ENCODE assay signal across 22 cellular contexts in genomic region chr10:11654659-11655058, GRCh38. TPM values are rescaled to one million over a fixed set of nuclear protein-coding genes. Genes with fewer than 3 reads are reported as not detected.
DNase-seq lines count a peak whose midpoint lies in the region; ATAC-seq, FAIRE-seq and TF ChIP-seq lines count a peak whose summit lies in the region.
"Had no signal": no experiment of that assay in that cellular context is flagged by ENCODE, and none has a peak within 500 bp of the region (broad histone marks: within the 10 kb centered on the region; RNA-seq: fewer than 3 reads in every experiment).

No MANE protein-coding gene starts in this region.

- H3K27ac ChIP-seq in right atrium auricular region (no peak overlapping the region), H1 (ENCODE audit: low read depth, low read length) (no peak overlapping the region), tibial nerve (no peak overlapping the region)
- H3K27ac ChIP-seq: A549, HL-60, KMS-11, PC-9, RWPE1, SJCRH30 had no signal

- no peak overlapping the region for H3K56ac ChIP-seq in H1 (replicated peaks; ENCODE audit: insufficient read length, low read depth, low read length)

- peak overlapping the region; percentile 29; the same call in 1 of the 2 replicates for H4K8ac ChIP-seq in H1 (ENCODE audit: extremely low read depth, insufficient read depth, low read length)

- no peak overlapping the region for H2BK12ac ChIP-seq in H1 (ENCODE audit: low read depth, low read length)

- no peak overlapping the region for H3K4me2 ChIP-seq in H1 (ENCODE audit: insufficient read depth in 1 of 2, low read depth in 2 of 2, low read length in 2 of 2)
- H3K4me2 ChIP-seq: A549, KMS-11, PC-9 had no signal

- H2BK5ac ChIP-seq in H1 (ENCODE audit: low read depth, low read length), result no peak overlapping the region

- no peaks in the 10 kb centered on the region for H3K79me1 ChIP-seq in H1 (ENCODE audit: low read depth, low read length)

- no peak overlapping the region for H2BK20ac ChIP-seq in H1 (ENCODE audit: low read length)

- FAIRE-seq in H1 (lab: Jason Lieb, UNC), result no peak
- FAIRE-seq: A549, D721Med had no signal

- H2BK15ac ChIP-seq in H1 (ENCODE audit: low read length), result no peak overlapping the region

- H3K9me3 ChIP-seq in right atrium auricular region (no peaks in the 10 kb centered on the region), H1 (ENCODE audit: insufficient read depth in 2 of 2, low read depth in 1 of 2, low read length in 1 of 2) (no peaks in the 10 kb centered on the region), tibial nerve (no peaks in the 10 kb centered on the region)
- H3K9me3 ChIP-seq: A549, BE2C, SJCRH30 had no signal

- H4K20me1 ChIP-seq in H1 (replicated peaks in 1 of 2; ENCODE audit: control insufficient read depth in 1 of 2, insufficient read depth in 2 of 2, low read length in 2 of 2), result no peaks in the 10 kb centered on the region

- no peak for ATAC-seq in left ventricle myocardium superior
- ATAC-seq: A549, HCT116 had no signal

- intact Hi-C loops in left ventricle myocardium superior (cut with micrococcal nuclease), result no loop called here

- DNase-seq in right atrium auricular region (ENCODE audit: low spot score) (peak; percentile 42), left ventricle myocardium superior (no peak), RPMI8226 (peak; percentile 38), H1 (ENCODE audit: low read depth in 1 of 2, low spot score in 2 of 2) (no peak), SHP77 (lab: John Stamatoyannopoulos, UW) (no peak), tibial nerve (ENCODE audit: low spot score in 2 of 2) (no peak), NCI-H2081 treated with DMSO at 0.1 percent for 48 hours (lab: John Stamatoyannopoulos, UW) (no peak)
- DNase-seq: BE2C, EL, GOT3, NCI-H1092 treated with DMSO at 0.1 percent for 48 hours, NCI-H1436 treated with DMSO at 0.1 percent for 48 hours, NCI-H2029, NCI-H526 treated with DMSO at 0.1 percent for 48 hours, PC-9, SJCRH30 had no signal

- TF ChIP-seq POLR2A in H1 (IDR thresholded peaks at IDR 0.05; ENCODE audit: control extremely low read depth in 1 of 2, low read depth in 2 of 2, low read length in 2 of 2) (no peak), tibial nerve (IDR thresholded peaks at IDR 0.05) (no peak)

- WGBS in H1 (ENCODE audit: extremely low coverage in 1 of 2, insufficient coverage in 1 of 2, insufficient read length in 1 of 2, insufficient replicate concordance in 2 of 2, low coverage in 1 of 2, low lambda C conversion rate in 2 of 2, missing lambda C conversion rate in 1 of 2), 2 experiments, result 95% methylated on average over 9 of the region's 9 CpGs; no CpG with 5 or more reads in 1 of the 2 experiments
- 91 to 93% methylated on average over 9 of the region's 9 CpGs for WGBS in tibial nerve, 2 donors

- H3K23ac ChIP-seq in H1 (ENCODE audit: insufficient read length), result no peak overlapping the region

- no peak overlapping the region for H3K9ac ChIP-seq in H1 (replicated peaks in 1 of 4; ENCODE audit: extremely low read depth in 1 of 4, low read depth in 3 of 4, low read length in 3 of 4)
- H3K9ac ChIP-seq: KMS-11 had no signal

- H3K23me2 ChIP-seq in H1 (ENCODE audit: low read depth, low read length), result no peaks in the 10 kb centered on the region

- H3K27me3 ChIP-seq in right atrium auricular region, result no peaks in the 10 kb centered on the region
- H3K27me3 ChIP-seq in H1 (replicated peaks in 1 of 4; ENCODE audit: control insufficient read depth in 3 of 4, extremely low read depth in 1 of 4, insufficient read depth in 3 of 4, low read length in 3 of 4), result no peaks in the 10 kb centered on the region
- H3K27me3 ChIP-seq in tibial nerve, result no peaks in the 10 kb centered on the region
- H3K27me3 ChIP-seq: BE2C, SJCRH30 had no signal

- H3K79me2 ChIP-seq in H1 (ENCODE audit: control insufficient read depth in 1 of 2, insufficient read depth in 2 of 2, low read length in 2 of 2), result no peaks in the 10 kb centered on the region

- no peak overlapping the region for H2AK5ac ChIP-seq in H1 (ENCODE audit: low read depth, low read length)

- TF ChIP-seq EP300 in H1 (IDR thresholded peaks at IDR 0.05; ENCODE audit: borderline replicate concordance in 1 of 2, low read depth in 2 of 2, low read length in 2 of 2) (no peak), tibial nerve (IDR thresholded peaks at IDR 0.05) (no peak)

- CTCF ChIA-PET in H1 (lab: Charles Lee; ENCODE audit: partially characterized antibody), result interaction anchor here (1.1 kb wide), 1 partner anchor 139 kb away, joined by 3 read pairs; no protein-coding TSS in a partner anchor

- H4K91ac ChIP-seq in H1 (replicated peaks; ENCODE audit: insufficient read length, low read length), result no peak overlapping the region

- no peak for TF ChIP-seq CTCF in right atrium auricular region (IDR thresholded peaks at IDR 0.05)
- TF ChIP-seq CTCF in H1 (IDR thresholded peaks at IDR 0.05; ENCODE audit: control extremely low read depth in 1 of 3, insufficient read depth in 1 of 3, low read depth in 1 of 3, low read length in 3 of 3), result no peak
- no peak for TF ChIP-seq CTCF in tibial nerve (IDR thresholded peaks at IDR 0.05)

- H4K5ac ChIP-seq in H1 (ENCODE audit: insufficient read length, low read depth, low read length), result no peak overlapping the region

- TF ChIP-seq RAD21 in H1 (IDR thresholded peaks at IDR 0.05 in 1 of 2, conservative IDR thresholded peaks at IDR 0.05 in 1 of 2; ENCODE audit: low read depth in 2 of 2, low read length in 2 of 2), result no peak

- H3K18ac ChIP-seq in H1 (ENCODE audit: extremely low read depth, low read length), result no peak overlapping the region

- H2BK120ac ChIP-seq in H1 (replicated peaks; ENCODE audit: low read depth, low read length), result no peak overlapping the region

- no peak overlapping the region for H2AFZ ChIP-seq in H1 (ENCODE audit: low read length)
- H2AFZ ChIP-seq: PC-9 had no signal

- H3K36me3 ChIP-seq in right atrium auricular region (no peaks in the 10 kb centered on the region), H1 (ENCODE audit: control insufficient read depth in 2 of 4, insufficient read depth in 4 of 4, low read length in 3 of 4) (no peaks in the 10 kb centered on the region), tibial nerve (no peaks in the 10 kb centered on the region)
- H3K36me3 ChIP-seq: BE2C, SJCRH30 had no signal

- H3K4me3 ChIP-seq in right atrium auricular region, result no peak overlapping the region
- no peak overlapping the region for H3K4me3 ChIP-seq in H1 (ENCODE audit: extremely low read depth in 1 of 4, insufficient read depth in 2 of 4, low read depth in 3 of 4, low read length in 4 of 4)
- no peak overlapping the region for H3K4me3 ChIP-seq in tibial nerve
- H3K4me3 ChIP-seq: A549, PC-9, SJCRH30 had no signal

- POLR2A ChIA-PET in H1 (lab: Charles Lee; ENCODE audit: partially characterized antibody), result no interaction called here

- H3K14ac ChIP-seq in H1 (ENCODE audit: insufficient read length), result no peak overlapping the region

- H3K4ac ChIP-seq in H1 (replicated peaks; ENCODE audit: insufficient read length, low read depth, low read length), result no peak overlapping the region

- H3K4me1 ChIP-seq in right atrium auricular region (no peaks in the 10 kb centered on the region), H1 (replicated peaks in 1 of 4; ENCODE audit: control insufficient read depth in 3 of 4, insufficient read depth in 4 of 4, low read length in 3 of 4) (no peaks in the 10 kb centered on the region), tibial nerve (peaks cover 0 to 5% (median 0%) of the 10 kb centered on the region in 4 donors)
- H3K4me1 ChIP-seq: BE2C, SJCRH30 had no signal

TF ChIP-seq in H1, 55 proteins besides CTCF, POLR2A, EP300 and RAD21:
- TF ChIP-seq ZNF274 (IDR thresholded peaks at IDR 0.05; ENCODE audit: borderline replicate concordance, extremely low read depth, low read length) (no peak), SP2 (IDR thresholded peaks at IDR 0.05; ENCODE audit: low read length) (no peak), KDM1A (IDR thresholded peaks at IDR 0.05; ENCODE audit: borderline replicate concordance, low read length) (no peak)

RNA-seq across cellular contexts. Expression of gene USP6NL, which starts 43.2 kb away (rescaled TPM):
- total RNA-seq in right atrium auricular region, result 10 to 100 TPM in 1 of 2 donors, 1 to 10 TPM in 1; 9.6 to 10.5 TPM
- 6.9 TPM for total RNA-seq in left ventricle myocardium superior
- 27.6 and 28.8 TPM in 2 replicates for total RNA-seq in H1 (2021; fragmentation: NEBNext Ultra II Directional; extraction: Animal tissue kit (Norgen Biotek cat#: 25700))
- polyA plus RNA-seq in H1 (2011; rRNA removed), result 9.8 and 10.9 TPM in 2 replicates
- polyA plus RNA-seq in H1 (2011; cell fraction: cytosol; rRNA removed), result 10.8 TPM
- polyA plus RNA-seq in H1 (2011; cell fraction: nucleus; rRNA removed), result 15.8 TPM
- 11.7 to 20.3 TPM (median 14.8 TPM) in 4 replicates for polyA plus RNA-seq in H1 (2012, experiment 1 of 2)
- 2.5 TPM for polyA plus RNA-seq in H1 (2012, experiment 2 of 2)
- 16.5 TPM for polyA plus RNA-seq in H1 (2013, experiment 1 of 2)
- 17.4 TPM for polyA plus RNA-seq in H1 (2013, experiment 2 of 2)
- polyA minus RNA-seq in H1 (2011; rRNA and poly(A)+ RNA removed), result 17.5 and 19.8 TPM in 2 replicates
- 10.4 TPM for polyA minus RNA-seq in H1 (2011; cell fraction: cytosol; rRNA and poly(A)+ RNA removed)
- polyA minus RNA-seq in H1 (2011; cell fraction: nucleus; rRNA and poly(A)+ RNA removed), result 33.2 TPM
- total RNA-seq in tibial nerve, result 10 to 100 TPM; 21.8 to 33.9 (median 25.0) TPM

Comparison
In these comparisons a context has a peak if more than half of its experiments do, and no peak if none do; other contexts are left out.
1. DNase-seq: peak in right atrium auricular region (single experiment) and RPMI8226 (single experiment); none in left ventricle myocardium superior (single experiment), H1 (0 of 2), SHP77 (0 of 2), tibial nerve (0 of 2) and NCI-H2081 treated with DMSO at 0.1 percent for 48 hours (single experiment).